Comparison of ENCODE assay signal across 1 cellular context in the genomic region with DNA sequence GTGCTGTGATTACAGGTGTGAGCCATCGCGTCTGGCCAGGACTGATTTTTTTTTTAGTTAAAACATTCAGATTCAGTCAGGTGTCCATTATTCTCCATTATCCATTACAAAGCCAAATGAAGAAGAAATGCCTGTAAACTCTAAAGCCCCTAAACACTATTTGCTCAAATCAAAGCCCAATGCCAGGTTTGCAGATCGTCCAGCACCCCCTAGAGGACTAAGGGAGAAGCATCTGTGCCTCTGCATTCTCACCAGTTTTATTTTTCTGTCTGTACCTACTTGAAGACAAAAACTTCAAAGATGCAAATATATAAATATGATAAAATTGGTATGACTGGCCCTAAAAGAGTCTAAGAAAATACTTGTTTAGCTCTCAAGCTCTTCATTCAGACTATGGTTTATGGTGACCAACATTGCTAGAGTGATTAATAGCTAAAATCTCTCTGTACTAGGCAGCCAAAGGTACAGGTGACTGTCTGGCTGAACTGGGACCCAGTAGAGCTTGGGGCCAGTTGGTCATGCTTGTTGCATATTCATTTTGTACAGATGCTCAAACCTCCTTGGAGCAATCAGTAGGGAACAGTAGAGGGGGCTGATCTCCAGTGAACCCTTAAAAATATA.
TF ChIP-seq lines count a peak whose summit lies in the region.

No MANE protein-coding gene starts in this region.

TF ChIP-seq in H1, 55 proteins besides CTCF, POLR2A, EP300 and RAD21:
- TF ChIP-seq SP2 (IDR thresholded peaks at IDR 0.05; ENCODE audit: low read length) (no peak), SP4 (IDR thresholded peaks at IDR 0.05; ENCODE audit: low read length) (peak; percentile 51; the same call in 1 of the 2 replicates), JUND (IDR thresholded peaks at IDR 0.05; ENCODE audit: low read length) (no peak)
